In genomic region chr2:231670892-231671616, GRCh38 we compare ENCODE assay signal across 8 cellular contexts. TPM values are rescaled to one million over a fixed set of nuclear protein-coding genes. Genes with fewer than 3 reads are reported as not detected.
DNase-seq lines count a peak whose midpoint lies in the region; ATAC-seq and TF ChIP-seq lines count a peak whose summit lies in the region.

No MANE protein-coding gene starts in this region.

- TF ChIP-seq POLR2A in heart left ventricle (IDR thresholded peaks at IDR 0.05) (no peak), breast epithelium (IDR thresholded peaks at IDR 0.05) (no peak)

- DNase-seq in heart left ventricle = no peak
- no peak for DNase-seq in left ventricle myocardium superior
- DNase-seq in breast epithelium (ENCODE audit: low spot score in 2 of 2) = no peak
- no peak for DNase-seq in SKM-1 (lab: John Stamatoyannopoulos, UW; ENCODE audit: unreplicated experiment)

- H3K9me3 ChIP-seq in heart left ventricle (no peaks in the 10 kb centered on the region), breast epithelium (no peaks in the 10 kb centered on the region), neutrophil (no peaks in the 10 kb centered on the region)

- H3K27me3 ChIP-seq in heart left ventricle (no peaks in the 10 kb centered on the region), breast epithelium (no peaks in the 10 kb centered on the region), neutrophil (no peaks in the 10 kb centered on the region)

- intact Hi-C loops in heart left ventricle (cut with DNase I) (loop anchor here in 2 of 10 donors (1.0 to 5.0 kb wide), 3 partner anchors 58 to 109 kb away; no protein-coding TSS in a partner anchor), left ventricle myocardium superior (cut with micrococcal nuclease) (no loop called here), breast epithelium (cut with DNase I; ENCODE audit: low total_unique reads) (loop anchor here (5.0 kb wide), 1 partner anchor 59 kb away; no protein-coding TSS in a partner anchor)

- H3K36me3 ChIP-seq in heart left ventricle (no peaks in the 10 kb centered on the region), breast epithelium (no peaks in the 10 kb centered on the region), neutrophil (no peaks in the 10 kb centered on the region)

- 46 to 63% (median 53%) methylated on average over 5 to 8 of the region's 8 CpGs for WGBS in heart left ventricle, 4 donors

- ATAC-seq in heart left ventricle = no peak
- ATAC-seq in left ventricle myocardium superior = no peak
- ATAC-seq in HG03521 (IDR thresholded peaks at IDR 0.05; ENCODE audit: unreplicated experiment) = peak; percentile 3
- no peak for ATAC-seq in HG03432 (IDR thresholded peaks at IDR 0.05; ENCODE audit: unreplicated experiment)
- no peak for ATAC-seq in HG02973 (IDR thresholded peaks at IDR 0.05; ENCODE audit: unreplicated experiment)

- H3K4me1 ChIP-seq in heart left ventricle (peaks cover 7 to 81% (median 57%) of the 10 kb centered on the region in 12 donors), breast epithelium (peaks cover 0 to 10% of the 10 kb centered on the region in 2 donors), neutrophil (ENCODE audit: control insufficient read depth in 1 of 2, insufficient read depth in 1 of 2, low read depth in 1 of 2, low read length in 1 of 2) (peaks cover 44 to 49% of the 10 kb centered on the region in 2 experiments)

- H3K4me3 ChIP-seq in heart left ventricle = no peak overlapping the region
- no peak overlapping the region for H3K4me3 ChIP-seq in breast epithelium
- no peak overlapping the region for H3K4me3 ChIP-seq in neutrophil (ENCODE audit: low read depth in 1 of 2, low read length in 1 of 2)

- peak overlapping the region; percentile 50 to 98 (median 88) for H3K27ac ChIP-seq in heart left ventricle
- peak overlapping the region; percentile 41 to 46 for H3K27ac ChIP-seq in breast epithelium
- peak overlapping the region; percentile 37 for H3K27ac ChIP-seq in neutrophil

- peak in 11 of 12 donors; percentile 39 to 59 (median 44) for TF ChIP-seq CTCF in heart left ventricle (IDR thresholded peaks at IDR 0.05)
- TF ChIP-seq CTCF in breast epithelium (IDR thresholded peaks at IDR 0.05) = no peak
- TF ChIP-seq CTCF in neutrophil (IDR thresholded peaks at IDR 0.05) = no peak

RNA-seq across cellular contexts. Expression of gene PTMA, which starts 37.3 kb away (rescaled TPM):
- total RNA-seq in heart left ventricle (100 to 1,000 TPM; 143 to 409 (median 200) TPM), left ventricle myocardium superior (207 TPM), breast epithelium (1,000 to 10,000 TPM in 1 of 3 donors, 100 to 1,000 TPM in 2; 678 to 1,077 (median 956) TPM)
- polyA plus RNA-seq in heart left ventricle = 100 to 1,000 TPM; 403 to 707 TPM

Comparison
In these comparisons a context has a peak if more than half of its experiments do, and no peak if none do; other contexts are left out.
1. H3K27ac ChIP-seq: peak in every context shown above with its lines; median percentile 88 in heart left ventricle; 44 in breast epithelium; 37 in neutrophil.
2. CTCF ChIP-seq: peak in heart left ventricle (11 of 12); none in breast epithelium (0 of 3) and neutrophil (single experiment).